ENCODE assay signal across 9 cellular contexts in genomic region chr4:105520819-105521790, GRCh38. TPM values are rescaled to one million over a fixed set of nuclear protein-coding genes. Genes with fewer than 3 reads are reported as not detected.
DNase-seq lines count a peak whose midpoint lies in the region; ATAC-seq, FAIRE-seq and TF ChIP-seq lines count a peak whose summit lies in the region.
"Had no signal": no experiment of that assay in that cellular context is flagged by ENCODE, and none has a peak within 500 bp of the region (broad histone marks: within the 10 kb centered on the region; RNA-seq: fewer than 3 reads in every experiment).

No MANE protein-coding gene starts in this region.

- intact Hi-C loops in MCF 10A (cut with micrococcal nuclease), result loop anchor here (1.0 to 2.0 kb wide), 4 partner anchors 111 to 680 kb away; no protein-coding TSS in a partner anchor

- H3K36me3 Mint-ChIP-seq in MCF 10A (ENCODE audit: insufficient read depth, unreplicated experiment), result no peaks in the 10 kb centered on the region

- peak; percentile 65 for TF ChIP-seq CTCF in MCF 10A (IDR thresholded peaks at IDR 0.05; ENCODE audit: unreplicated experiment)

- H3K27ac Mint-ChIP-seq in MCF 10A (ENCODE audit: low read depth, unreplicated experiment), result no peak overlapping the region
- H3K27ac Mint-ChIP-seq: T-helper 1 cell treated with Interleukin-12 subunit alpha and Interleukin-12 subunit beta and Interleukin-4 antibody, amounts not matched to agents 30 μg/mL and 1 μg/mL, for 36 hours had no signal

- no peaks in the 10 kb centered on the region for H3K27me3 Mint-ChIP-seq in MCF 10A (ENCODE audit: insufficient read depth, unreplicated experiment)

- H3K4me1 Mint-ChIP-seq in MCF 10A (ENCODE audit: insufficient read depth, unreplicated experiment), result peaks cover 8% of the 10 kb centered on the region

- peak; percentile 83 for ATAC-seq in GM18867 (IDR thresholded peaks at IDR 0.05; ENCODE audit: unreplicated experiment)
- ATAC-seq in HG03045 (IDR thresholded peaks at IDR 0.05; ENCODE audit: unreplicated experiment), result peak; percentile 70
- ATAC-seq in HG03196 (IDR thresholded peaks at IDR 0.05; ENCODE audit: unreplicated experiment), result no peak

- CTCF ChIA-PET in MCF 10A (lab: Yijun Ruan, JAX), result interaction anchor here (0.5 to 4.4 kb wide), 46 partner anchors 10 to 1011 kb away, joined by 3 to 56 read pairs (median 4); partner anchors contain the start of genes ARHGEF38, GSTCD, INTS12 and PPA2

- no peaks in the 10 kb centered on the region for H3K9me3 Mint-ChIP-seq in MCF 10A (ENCODE audit: unreplicated experiment)
- H3K9me3 Mint-ChIP-seq: T-helper 1 cell treated with Interleukin-12 subunit alpha and Interleukin-12 subunit beta and Interleukin-4 antibody, amounts not matched to agents 30 μg/mL and 1 μg/mL, for 36 hours had no signal

- DNase-seq in COR-L47 (lab: John Stamatoyannopoulos, UW) (peak; percentile 34), NCI-H460 (ENCODE audit: extremely low read depth, low read depth) (peak; percentile 23), MCF 10A (ENCODE audit: unreplicated experiment) (peak; percentile 66), kidney tubule cell (ENCODE audit: low spot score) (peak; percentile 61), urothelium cell line (ENCODE audit: low spot score) (peak; percentile 44)

- no TSS peak for BruUV-seq in MCF 10A (replicated peaks; lab: Mats Ljungman, UMichigan)

- FAIRE-seq in urothelium cell line (lab: Jason Lieb, UNC), result no peak

- H3K4me3 Mint-ChIP-seq in MCF 10A (ENCODE audit: unreplicated experiment), result no peak overlapping the region
- H3K4me3 Mint-ChIP-seq: T-helper 1 cell treated with Interleukin-12 subunit alpha and Interleukin-12 subunit beta and Interleukin-4 antibody, amounts not matched to agents 30 μg/mL and 1 μg/mL, for 36 hours had no signal

- POLR2A ChIA-PET in MCF 10A (lab: Yijun Ruan, JAX), result interaction anchor here (0.6 to 1.4 kb wide), 8 partner anchors 19 to 197 kb away, joined by 3 to 7 read pairs (median 4); no protein-coding TSS in a partner anchor

RNA-seq across cellular contexts. Expression of gene ARHGEF38, which starts 31.3 kb away (rescaled TPM):
- total RNA-seq in NCI-H460 (2014; rRNA removed; shearing (Covaris generic)), result 0.02 TPM in 1 of 2 replicates, not detected in the other
- not detected in 2 replicates for polyA plus RNA-seq in NCI-H460 (2014; cell fraction: nucleus; rRNA removed)
- not detected in 2 replicates for total RNA-seq in MCF 10A (2022)

RNA-seq across cellular contexts. Expression of gene PPA2, which starts 47.2 kb away (rescaled TPM):
- 143 and 180 TPM in 2 replicates for total RNA-seq in NCI-H460 (2014; rRNA removed; shearing (Covaris generic))
- 411 and 502 TPM in 2 replicates for polyA plus RNA-seq in NCI-H460 (2014; cell fraction: nucleus; rRNA removed)
- 116 and 165 TPM in 2 replicates for total RNA-seq in MCF 10A (2022)
